7 cellular contexts compared by ENCODE assay signal in genomic region chr7:39624935-39625694, GRCh38. TPM values are rescaled to one million over a fixed set of nuclear protein-coding genes. Genes with fewer than 3 reads are reported as not detected.
DNase-seq lines count a peak whose midpoint lies in the region; ATAC-seq and TF ChIP-seq lines count a peak whose summit lies in the region.

No MANE protein-coding gene starts in this region.

- WGBS in GM23248 (ENCODE audit: low coverage in 1 of 2, low lambda C conversion rate in 2 of 2, missing lambda C conversion rate in 2 of 2), 2 experiments, result 2 to 6% methylated on average over 5 of the region's 5 CpGs

- peaks cover 48% of the 10 kb centered on the region for H3K4me1 Mint-ChIP-seq in endothelial cell (ENCODE audit: unreplicated experiment)

- intact Hi-C loops in Panc1 (cut with micrococcal nuclease; ENCODE audit: unreplicated experiment), result no loop called here

- TF ChIP-seq CTCF in Panc1 (IDR thresholded peaks at IDR 0.05) (no peak), endothelial cell (IDR thresholded peaks at IDR 0.05; ENCODE audit: unreplicated experiment) (no peak), parathyroid adenoma (IDR thresholded peaks at IDR 0.05) (no peak)

- peaks cover 42% of the 10 kb centered on the region for H3K36me3 Mint-ChIP-seq in endothelial cell (ENCODE audit: low read depth, unreplicated experiment)

- peaks cover 55% of the 10 kb centered on the region for H3K4me1 ChIP-seq in GM23248 (ENCODE audit: insufficient read depth)
- H3K4me1 ChIP-seq in Panc1 (ENCODE audit: control insufficient read depth, insufficient read depth, low read length), result peaks cover 32% of the 10 kb centered on the region
- H3K4me1 ChIP-seq in parathyroid adenoma, result peaks cover 11% of the 10 kb centered on the region

- H2AFZ ChIP-seq in GM23248 (no peak overlapping the region), parathyroid adenoma (no peak overlapping the region)

- peaks cover 55% of the 10 kb centered on the region for H3F3A ChIP-seq in GM23248 (ENCODE audit: insufficient read depth)

- H3K4me3 Mint-ChIP-seq in endothelial cell (ENCODE audit: unreplicated experiment), result peak overlapping the region; percentile 100

- BruUV-seq in Panc1 (replicated peaks; lab: Mats Ljungman, UMichigan), result no TSS peak

- peak overlapping the region; percentile 99 for H3K27ac Mint-ChIP-seq in endothelial cell (ENCODE audit: unreplicated experiment)

- H3K79me2 ChIP-seq in GM23248 (ENCODE audit: insufficient read depth) (peaks cover 65% of the 10 kb centered on the region), parathyroid adenoma (peaks cover 45% of the 10 kb centered on the region)

- H3K9me2 ChIP-seq in GM23248 (ENCODE audit: insufficient read depth), result no peaks in the 10 kb centered on the region

- peak overlapping the region; percentile 82 for H3K4me2 ChIP-seq in GM23248 (ENCODE audit: unreplicated experiment)
- peak overlapping the region; percentile 97 for H3K4me2 ChIP-seq in parathyroid adenoma (ENCODE audit: low read length)

- no peaks in the 10 kb centered on the region for H3K27me3 ChIP-seq in GM23248 (replicated peaks; ENCODE audit: insufficient read depth)
- no peaks in the 10 kb centered on the region for H3K27me3 ChIP-seq in Panc1 (ENCODE audit: control insufficient read depth, insufficient read depth, low read length)
- H3K27me3 ChIP-seq in parathyroid adenoma (ENCODE audit: control insufficient read depth, insufficient read depth, low read length), result no peaks in the 10 kb centered on the region

- no peaks in the 10 kb centered on the region for H3K9me3 Mint-ChIP-seq in endothelial cell (ENCODE audit: unreplicated experiment)

- no peaks in the 10 kb centered on the region for H4K20me1 ChIP-seq in GM23248 (ENCODE audit: insufficient read depth)

- peak overlapping the region; percentile 97 for H3K27ac ChIP-seq in GM23248
- peak overlapping the region; percentile 75; the same call in 1 of the 2 replicates for H3K27ac ChIP-seq in Panc1 (ENCODE audit: low read length)
- no peak overlapping the region for H3K27ac ChIP-seq in parathyroid adenoma

- H3K36me3 ChIP-seq in GM23248 (ENCODE audit: low read depth) (no peaks in the 10 kb centered on the region), Panc1 (ENCODE audit: control insufficient read depth, insufficient read depth, low read length) (no peaks in the 10 kb centered on the region), parathyroid adenoma (ENCODE audit: control insufficient read depth, insufficient read depth, low read length) (no peaks in the 10 kb centered on the region)

- DNase-seq in GM23248 (peak; percentile 72), Panc1 (ENCODE audit: low read depth, low spot score) (no peak), endothelial cell (ENCODE audit: low spot score) (no peak), HuH-7 (ENCODE audit: low spot score) (no peak), NCI-H2107 treated with DMSO at 0.1 percent for 48 hours (lab: John Stamatoyannopoulos, UW; ENCODE audit: unreplicated experiment) (no peak)

- in situ Hi-C loops in GM23248 (cut with MboI), result no loop called here
- in situ Hi-C loops in Panc1 (cut with HindIII; ENCODE audit: low pct_unique_long_range_greater_than_20kb, low sequenced_read_pairs), result no loop called here

- POLR2A ChIA-PET in Panc1 (lab: Charles Lee), result interaction anchor here (0.6 to 1.5 kb wide), 2 partner anchors 123 to 203 kb away, joined by 3 to 4 read pairs; no protein-coding TSS in a partner anchor

- no peak for ATAC-seq in Panc1
- ATAC-seq in HG03460 (IDR thresholded peaks at IDR 0.05; ENCODE audit: unreplicated experiment), result no peak

- H3K4me3 ChIP-seq in GM23248 (peak overlapping the region; percentile 95), Panc1 (ENCODE audit: low read depth in 2 of 2, low read length in 2 of 2) (peak overlapping the region; percentile 75 to 85), parathyroid adenoma (ENCODE audit: low read depth, low read length) (peak overlapping the region; percentile 92)

- H3K9me3 ChIP-seq in GM23248 (ENCODE audit: low read depth) (no peaks in the 10 kb centered on the region), Panc1 (ENCODE audit: control insufficient read depth, insufficient read depth, low read depth, low read length) (no peaks in the 10 kb centered on the region), parathyroid adenoma (ENCODE audit: control insufficient read depth, low read length) (no peaks in the 10 kb centered on the region)

- peaks cover 9% of the 10 kb centered on the region for H3K27me3 Mint-ChIP-seq in endothelial cell (ENCODE audit: unreplicated experiment)

- CTCF ChIA-PET in Panc1 (lab: Charles Lee), result no interaction called here

- peak overlapping the region; percentile 96 for H3K9ac ChIP-seq in GM23248
- H3K9ac ChIP-seq in parathyroid adenoma, result no peak overlapping the region

RNA-seq across cellular contexts. Expression of gene RALA, which starts 1.7 kb away (rescaled TPM):
- total RNA-seq in GM23248 (2014; rRNA removed; shearing (Covaris generic)), result 21.7 and 23.1 TPM in 2 replicates
- 79.2 and 82.8 TPM in 2 replicates for polyA plus RNA-seq in GM23248 (2016; fragmentation: Nextera tagmentation; extraction: Ambion mirVana)
- total RNA-seq in Panc1 (2021; ENCODE audit: unreplicated experiment), result 34.3 TPM
- polyA plus RNA-seq in Panc1 (2012; ENCODE audit: insufficient read length), result 31.4 TPM
- total RNA-seq in endothelial cell (ENCODE audit: unreplicated experiment), result 202 TPM

RNA-seq across cellular contexts. Expression of gene YAE1, which starts 58.9 kb away (rescaled TPM):
- total RNA-seq in GM23248 (2014; rRNA removed; shearing (Covaris generic)), result 21.8 and 22.4 TPM in 2 replicates
- polyA plus RNA-seq in GM23248 (2016; fragmentation: Nextera tagmentation; extraction: Ambion mirVana), result 40.5 and 43.5 TPM in 2 replicates
- total RNA-seq in Panc1 (2021; ENCODE audit: unreplicated experiment) (20.1 TPM), endothelial cell (ENCODE audit: unreplicated experiment) (13.4 TPM)
- 17.9 TPM for polyA plus RNA-seq in Panc1 (2012; ENCODE audit: insufficient read length)
